Comparison of ENCODE assay signal across 2 cellular contexts in genomic region chr7:143264196-143264568, GRCh38.
DNase-seq lines count a peak whose midpoint lies in the region; ATAC-seq lines count a peak whose summit lies in the region.
"Not testable (repeated sequence)": the region's sequence is repeated elsewhere in the genome, so short reads cannot be mapped to it uniquely, and the experiment has no call there.

No MANE protein-coding gene starts in this region.

- DNase-seq in stimulated activated naive B cell treated with anti-CD40 and anti-IgM and Interleukin-4, amounts not matched to agents 10 μg/mL and 1 μg/mL and 100 μg/mL, for 72 hours = not testable (repeated sequence)

- H3K4me3 Mint-ChIP-seq in stimulated activated naive B cell treated with anti-CD40 and anti-IgM and Interleukin-4, amounts not matched to agents 10 μg/mL and 1 μg/mL and 100 μg/mL, for 72 hours = peak overlapping the region; percentile 95 to 99

- H3K27ac Mint-ChIP-seq in stimulated activated naive B cell treated with anti-CD40 and anti-IgM and Interleukin-4, amounts not matched to agents 10 μg/mL and 1 μg/mL and 100 μg/mL, for 72 hours = peak overlapping the region; percentile 92

- peaks cover 26 to 34% of the 10 kb centered on the region in 2 donors for H3K36me3 Mint-ChIP-seq in stimulated activated naive B cell treated with anti-CD40 and anti-IgM and Interleukin-4, amounts not matched to agents 10 μg/mL and 1 μg/mL and 100 μg/mL, for 72 hours

- H3K4me1 Mint-ChIP-seq in stimulated activated naive B cell treated with anti-CD40 and anti-IgM and Interleukin-4, amounts not matched to agents 10 μg/mL and 1 μg/mL and 100 μg/mL, for 72 hours = peaks cover 17 to 33% of the 10 kb centered on the region in 2 donors

- H3K27ac ChIP-seq in angular gyrus (ENCODE audit: low read depth, low read length) = peak overlapping the region; percentile 90

- not testable (repeated sequence) for ATAC-seq in stimulated activated naive B cell treated with anti-CD40 and anti-IgM and Interleukin-4, amounts not matched to agents 10 μg/mL and 1 μg/mL and 100 μg/mL, for 72 hours (replicated peaks)

- not testable (repeated sequence) for H3K9me3 Mint-ChIP-seq in stimulated activated naive B cell treated with anti-CD40 and anti-IgM and Interleukin-4, amounts not matched to agents 10 μg/mL and 1 μg/mL and 100 μg/mL, for 72 hours

- not testable (repeated sequence) for H3K27me3 Mint-ChIP-seq in stimulated activated naive B cell treated with anti-CD40 and anti-IgM and Interleukin-4, amounts not matched to agents 10 μg/mL and 1 μg/mL and 100 μg/mL, for 72 hours
